9 cellular contexts compared by ENCODE assay signal in genomic region chr20:37316116-37316774, GRCh38. TPM values are rescaled to one million over a fixed set of nuclear protein-coding genes. Genes with fewer than 3 reads are reported as not detected.
DNase-seq lines count a peak whose midpoint lies in the region; ATAC-seq and TF ChIP-seq lines count a peak whose summit lies in the region.
"Had no signal": no experiment of that assay in that cellular context is flagged by ENCODE, and none has a peak within 500 bp of the region (broad histone marks: within the 10 kb centered on the region; RNA-seq: fewer than 3 reads in every experiment).

No MANE protein-coding gene starts in this region.

- no peaks in the 10 kb centered on the region for H3K9me3 Mint-ChIP-seq in activated naive CD4-positive, alpha-beta T cell treated with anti-CD3 and anti-CD28 coated beads, Interleukin-2, amount 10 ng/mL, durations not matched to agents 7 days and 5 days
- no peaks in the 10 kb centered on the region for H3K9me3 Mint-ChIP-seq in activated CD4-positive, alpha-beta memory T cell treated with anti-CD3 and anti-CD28 coated beads for 36 hours

- H3K4me3 ChIP-seq in muscle layer of colon (ENCODE audit: low read depth in 1 of 2, low read length in 2 of 2) (peak overlapping the region in 1 of 2 donors; percentile 35), PC-3 (ENCODE audit: low read length) (no peak overlapping the region)

- H3K4me2 ChIP-seq in PC-3 (ENCODE audit: low read length), result no peak overlapping the region

- intact Hi-C loops in activated CD4-positive, alpha-beta memory T cell treated with anti-CD3 and anti-CD28 coated beads for 36 hours (cut with micrococcal nuclease), result no loop called here
- intact Hi-C loops in PC-3 (cut with micrococcal nuclease), result no loop called here

- H3K4me1 Mint-ChIP-seq in activated naive CD4-positive, alpha-beta T cell treated with anti-CD3 and anti-CD28 coated beads, Interleukin-2, amount 10 ng/mL, durations not matched to agents 7 days and 5 days, result peaks cover 24% of the 10 kb centered on the region
- H3K4me1 Mint-ChIP-seq in activated CD4-positive, alpha-beta memory T cell treated with anti-CD3 and anti-CD28 coated beads for 36 hours (ENCODE audit: low read depth), result peaks cover 17% of the 10 kb centered on the region

- no peaks in the 10 kb centered on the region for H3K9me2 ChIP-seq in PC-3 (replicated peaks; ENCODE audit: low read length)

- H3K9me3 ChIP-seq in muscle layer of colon (ENCODE audit: low read length), result no peaks in the 10 kb centered on the region
- no peaks in the 10 kb centered on the region for H3K9me3 ChIP-seq in PC-3 (ENCODE audit: low read length)

- peaks cover 56% of the 10 kb centered on the region for H3K4me1 ChIP-seq in muscle layer of colon (ENCODE audit: insufficient read depth, low read length)
- no peaks in the 10 kb centered on the region for H3K4me1 ChIP-seq in PC-3 (ENCODE audit: insufficient read depth, low read length)

- peak overlapping the region; percentile 72 for H3K27ac Mint-ChIP-seq in activated naive CD4-positive, alpha-beta T cell treated with anti-CD3 and anti-CD28 coated beads, Interleukin-2, amount 10 ng/mL, durations not matched to agents 7 days and 5 days
- no peak overlapping the region for H3K27ac Mint-ChIP-seq in activated CD4-positive, alpha-beta memory T cell treated with anti-CD3 and anti-CD28 coated beads for 36 hours

- no peak overlapping the region for H3K9ac ChIP-seq in muscle layer of colon (ENCODE audit: low read length)
- no peak overlapping the region for H3K9ac ChIP-seq in PC-3 (ENCODE audit: low read length)

- ATAC-seq in HG03280 (IDR thresholded peaks at IDR 0.05; ENCODE audit: unreplicated experiment), result peak; percentile 68
- ATAC-seq in PC-3, result no peak

- H3K27me3 ChIP-seq in muscle layer of colon (ENCODE audit: control insufficient read depth in 1 of 2, insufficient read depth in 2 of 2, low read length in 2 of 2) (no peaks in the 10 kb centered on the region), PC-3 (ENCODE audit: low read length) (no peaks in the 10 kb centered on the region)

- H3K36me3 ChIP-seq in muscle layer of colon (ENCODE audit: insufficient read depth, low read length) (peaks cover 22% of the 10 kb centered on the region), PC-3 (ENCODE audit: low read depth, low read length) (peaks cover 9% of the 10 kb centered on the region; the same call in 1 of the 2 replicates)

- no peaks in the 10 kb centered on the region for H3K27me3 Mint-ChIP-seq in activated naive CD4-positive, alpha-beta T cell treated with anti-CD3 and anti-CD28 coated beads, Interleukin-2, amount 10 ng/mL, durations not matched to agents 7 days and 5 days
- no peaks in the 10 kb centered on the region for H3K27me3 Mint-ChIP-seq in activated CD4-positive, alpha-beta memory T cell treated with anti-CD3 and anti-CD28 coated beads for 36 hours

- H3K79me2 ChIP-seq in PC-3 (ENCODE audit: low read length), result no peaks in the 10 kb centered on the region

- no peak for TF ChIP-seq CTCF in PC-3 (conservative IDR thresholded peaks at IDR 0.05; ENCODE audit: low read depth, low read length)

- DNase-seq in activated naive CD4-positive, alpha-beta T cell treated with anti-CD3 and anti-CD28 coated beads, Interleukin-2, amount 10 ng/mL, durations not matched to agents 7 days and 5 days, result peak; percentile 53
- DNase-seq in activated naive CD4-positive, alpha-beta T cell (lab: John Stamatoyannopoulos, UW), result no peak
- peak; percentile 20 for DNase-seq in activated CD4-positive, alpha-beta memory T cell treated with anti-CD3 and anti-CD28 coated beads for 36 hours
- no peak for DNase-seq in NCI-H82 treated with DMSO at 0.1 percent for 48 hours (lab: John Stamatoyannopoulos, UW; ENCODE audit: unreplicated experiment)
- DNase-seq in PC-3, result no peak
- DNase-seq in amniotic stem cell (lab: John Stamatoyannopoulos, UW), result no peak

- POLR2A ChIA-PET in activated CD4-positive, alpha-beta memory T cell treated with anti-CD3 and anti-CD28 coated beads for 36 hours (lab: Charles Lee), result no interaction called here
- POLR2A ChIA-PET in PC-3 (lab: Charles Lee; ENCODE audit: unreplicated experiment), result no interaction called here

- H3K4me3 Mint-ChIP-seq in activated naive CD4-positive, alpha-beta T cell treated with anti-CD3 and anti-CD28 coated beads, Interleukin-2, amount 10 ng/mL, durations not matched to agents 7 days and 5 days, result no peak overlapping the region
- no peak overlapping the region for H3K4me3 Mint-ChIP-seq in activated CD4-positive, alpha-beta memory T cell treated with anti-CD3 and anti-CD28 coated beads for 36 hours

- no peaks in the 10 kb centered on the region for H3F3A ChIP-seq in PC-3 (ENCODE audit: low read length, unreplicated experiment)

- H4K20me1 ChIP-seq in PC-3 (ENCODE audit: low read length), result no peaks in the 10 kb centered on the region

- BruUV-seq in PC-3 (replicated peaks; lab: Mats Ljungman, UMichigan), result no TSS peak

- H3K36me3 Mint-ChIP-seq in activated naive CD4-positive, alpha-beta T cell treated with anti-CD3 and anti-CD28 coated beads, Interleukin-2, amount 10 ng/mL, durations not matched to agents 7 days and 5 days, result peaks cover 12% of the 10 kb centered on the region
- H3K36me3 Mint-ChIP-seq in activated CD4-positive, alpha-beta memory T cell treated with anti-CD3 and anti-CD28 coated beads for 36 hours, result peaks cover 10% of the 10 kb centered on the region

- no peak overlapping the region for H2AFZ ChIP-seq in PC-3 (ENCODE audit: low read length)

- H3K27ac ChIP-seq in muscle layer of colon (ENCODE audit: low read depth, low read length), result peak overlapping the region; percentile 62
- no peak overlapping the region for H3K27ac ChIP-seq in PC-3 (ENCODE audit: low read length)

- CTCF ChIA-PET in activated naive CD4-positive, alpha-beta T cell treated with anti-CD3 and anti-CD28 coated beads, Interleukin-2, amount 10 ng/mL, durations not matched to agents 7 days and 5 days (lab: Charles Lee), result no interaction called here
- CTCF ChIA-PET in activated CD4-positive, alpha-beta memory T cell treated with anti-CD3 and anti-CD28 coated beads for 36 hours (lab: Charles Lee), result interaction anchor here (0.9 kb wide), 1 partner anchor 46 kb away, joined by 3 read pairs; no protein-coding TSS in a partner anchor
- CTCF ChIA-PET in PC-3 (lab: Charles Lee), result no interaction called here

RNA-seq across cellular contexts. Expression of gene MANBAL, which starts 26.8 kb away (rescaled TPM):
- 10 to 100 TPM; 11.9 to 12.5 TPM for total RNA-seq in activated CD4-positive, alpha-beta memory T cell treated with anti-CD3 and anti-CD28 coated beads for 36 hours
- 21.9 and 27.5 TPM in 2 replicates for total RNA-seq in PC-3 (2014; rRNA removed)

RNA-seq across cellular contexts. Expression of gene SRC, which starts 29.7 kb away (rescaled TPM):
- total RNA-seq in activated CD4-positive, alpha-beta memory T cell treated with anti-CD3 and anti-CD28 coated beads for 36 hours, result 1 to 10 TPM; 5.3 to 6.1 TPM
- total RNA-seq in PC-3 (2014; rRNA removed), result 55.6 and 82.1 TPM in 2 replicates

RNA-seq across cellular contexts. Expression of gene GHRH, which starts 54.6 kb away (rescaled TPM):
- total RNA-seq in activated CD4-positive, alpha-beta memory T cell treated with anti-CD3 and anti-CD28 coated beads for 36 hours, result not detected
- not detected in 2 replicates for total RNA-seq in PC-3 (2014; rRNA removed)
- total RNA-seq: myocyte had no signal

Comparison
In these comparisons a context has a peak if more than half of its experiments do, and no peak if none do; other contexts are left out.
1. DNase-seq: peak in activated naive CD4-positive, alpha-beta T cell treated with anti-CD3 and anti-CD28 coated beads, Interleukin-2, amount 10 ng/mL, durations not matched to agents 7 days and 5 days (single experiment) and activated CD4-positive, alpha-beta memory T cell treated with anti-CD3 and anti-CD28 coated beads for 36 hours (single experiment); none in activated naive CD4-positive, alpha-beta T cell (0 of 4), NCI-H82 treated with DMSO at 0.1 percent for 48 hours (single experiment), PC-3 (single experiment) and amniotic stem cell (single experiment).